Comparison of ENCODE assay signal across 1 cellular context in the genomic region with DNA sequence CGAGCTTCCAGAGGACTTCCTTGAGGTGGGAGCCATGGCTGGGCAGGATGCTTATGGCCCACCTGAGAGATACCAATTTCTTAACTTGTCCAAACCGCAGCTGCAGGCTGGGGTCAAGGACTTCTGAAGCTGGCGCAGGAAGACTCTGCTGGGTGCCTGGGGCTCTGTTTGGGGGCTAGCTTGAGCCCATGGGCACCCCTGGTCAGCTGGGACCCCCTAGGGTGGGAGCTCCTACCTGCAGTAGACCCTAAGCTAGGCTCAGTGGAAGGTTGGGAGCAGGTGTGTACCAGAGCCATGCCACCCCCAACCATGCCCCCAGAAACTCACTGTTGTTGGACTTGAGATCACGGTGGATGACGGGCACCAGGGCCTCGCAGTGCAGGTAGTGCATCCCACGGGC.
TF ChIP-seq lines count a peak whose summit lies in the region.

No MANE protein-coding gene starts in this region.

TF ChIP-seq in liver, 16 proteins besides CTCF, POLR2A, EP300 and RAD21 (continued from another document):
- TF ChIP-seq, protein P1, sequence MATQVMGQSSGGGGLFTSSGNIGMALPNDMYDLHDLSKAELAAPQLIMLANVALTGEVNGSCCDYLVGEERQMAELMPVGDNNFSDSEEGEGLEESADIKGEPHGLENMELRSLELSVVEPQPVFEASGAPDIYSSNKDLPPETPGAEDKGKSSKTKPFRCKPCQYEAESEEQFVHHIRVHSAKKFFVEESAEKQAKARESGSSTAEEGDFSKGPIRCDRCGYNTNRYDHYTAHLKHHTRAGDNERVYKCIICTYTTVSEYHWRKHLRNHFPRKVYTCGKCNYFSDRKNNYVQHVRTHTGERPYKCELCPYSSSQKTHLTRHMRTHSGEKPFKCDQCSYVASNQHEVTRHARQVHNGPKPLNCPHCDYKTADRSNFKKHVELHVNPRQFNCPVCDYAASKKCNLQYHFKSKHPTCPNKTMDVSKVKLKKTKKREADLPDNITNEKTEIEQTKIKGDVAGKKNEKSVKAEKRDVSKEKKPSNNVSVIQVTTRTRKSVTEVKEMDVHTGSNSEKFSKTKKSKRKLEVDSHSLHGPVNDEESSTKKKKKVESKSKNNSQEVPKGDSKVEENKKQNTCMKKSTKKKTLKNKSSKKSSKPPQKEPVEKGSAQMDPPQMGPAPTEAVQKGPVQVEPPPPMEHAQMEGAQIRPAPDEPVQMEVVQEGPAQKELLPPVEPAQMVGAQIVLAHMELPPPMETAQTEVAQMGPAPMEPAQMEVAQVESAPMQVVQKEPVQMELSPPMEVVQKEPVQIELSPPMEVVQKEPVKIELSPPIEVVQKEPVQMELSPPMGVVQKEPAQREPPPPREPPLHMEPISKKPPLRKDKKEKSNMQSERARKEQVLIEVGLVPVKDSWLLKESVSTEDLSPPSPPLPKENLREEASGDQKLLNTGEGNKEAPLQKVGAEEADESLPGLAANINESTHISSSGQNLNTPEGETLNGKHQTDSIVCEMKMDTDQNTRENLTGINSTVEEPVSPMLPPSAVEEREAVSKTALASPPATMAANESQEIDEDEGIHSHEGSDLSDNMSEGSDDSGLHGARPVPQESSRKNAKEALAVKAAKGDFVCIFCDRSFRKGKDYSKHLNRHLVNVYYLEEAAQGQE (IDR thresholded peaks at IDR 0.05): no peak
- TF ChIP-seq YY1 (IDR thresholded peaks at IDR 0.05) (no peak), EGR1 (IDR thresholded peaks at IDR 0.05; ENCODE audit: low read depth in 2 of 2) (no peak), HNF4G (IDR thresholded peaks at IDR 0.05) (no peak), NR2F2 (IDR thresholded peaks at IDR 0.05) (no peak), JUND (IDR thresholded peaks at IDR 0.05) (no peak), RXRA (IDR thresholded peaks at IDR 0.05) (no peak), FOXA1 (IDR thresholded peaks at IDR 0.05) (no peak), TAF1 (conservative IDR thresholded peaks at IDR 0.05) (no peak), SP1 (IDR thresholded peaks at IDR 0.05) (no peak), HNF4A (conservative IDR thresholded peaks at IDR 0.05) (no peak)
- TF ChIP-seq, protein P2, sequence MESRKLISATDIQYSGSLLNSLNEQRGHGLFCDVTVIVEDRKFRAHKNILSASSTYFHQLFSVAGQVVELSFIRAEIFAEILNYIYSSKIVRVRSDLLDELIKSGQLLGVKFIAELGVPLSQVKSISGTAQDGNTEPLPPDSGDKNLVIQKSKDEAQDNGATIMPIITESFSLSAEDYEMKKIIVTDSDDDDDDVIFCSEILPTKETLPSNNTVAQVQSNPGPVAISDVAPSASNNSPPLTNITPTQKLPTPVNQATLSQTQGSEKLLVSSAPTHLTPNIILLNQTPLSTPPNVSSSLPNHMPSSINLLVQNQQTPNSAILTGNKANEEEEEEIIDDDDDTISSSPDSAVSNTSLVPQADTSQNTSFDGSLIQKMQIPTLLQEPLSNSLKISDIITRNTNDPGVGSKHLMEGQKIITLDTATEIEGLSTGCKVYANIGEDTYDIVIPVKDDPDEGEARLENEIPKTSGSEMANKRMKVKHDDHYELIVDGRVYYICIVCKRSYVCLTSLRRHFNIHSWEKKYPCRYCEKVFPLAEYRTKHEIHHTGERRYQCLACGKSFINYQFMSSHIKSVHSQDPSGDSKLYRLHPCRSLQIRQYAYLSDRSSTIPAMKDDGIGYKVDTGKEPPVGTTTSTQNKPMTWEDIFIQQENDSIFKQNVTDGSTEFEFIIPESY (IDR thresholded peaks at IDR 0.05): no peak
- TF ChIP-seq, protein P3, sequence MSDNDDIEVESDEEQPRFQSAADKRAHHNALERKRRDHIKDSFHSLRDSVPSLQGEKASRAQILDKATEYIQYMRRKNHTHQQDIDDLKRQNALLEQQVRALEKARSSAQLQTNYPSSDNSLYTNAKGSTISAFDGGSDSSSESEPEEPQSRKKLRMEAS (IDR thresholded peaks at IDR 0.05): no peak
- TF ChIP-seq, protein P4, sequence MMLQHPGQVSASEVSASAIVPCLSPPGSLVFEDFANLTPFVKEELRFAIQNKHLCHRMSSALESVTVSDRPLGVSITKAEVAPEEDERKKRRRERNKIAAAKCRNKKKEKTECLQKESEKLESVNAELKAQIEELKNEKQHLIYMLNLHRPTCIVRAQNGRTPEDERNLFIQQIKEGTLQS (IDR thresholded peaks at IDR 0.05): no peak
